In the genomic region with DNA sequence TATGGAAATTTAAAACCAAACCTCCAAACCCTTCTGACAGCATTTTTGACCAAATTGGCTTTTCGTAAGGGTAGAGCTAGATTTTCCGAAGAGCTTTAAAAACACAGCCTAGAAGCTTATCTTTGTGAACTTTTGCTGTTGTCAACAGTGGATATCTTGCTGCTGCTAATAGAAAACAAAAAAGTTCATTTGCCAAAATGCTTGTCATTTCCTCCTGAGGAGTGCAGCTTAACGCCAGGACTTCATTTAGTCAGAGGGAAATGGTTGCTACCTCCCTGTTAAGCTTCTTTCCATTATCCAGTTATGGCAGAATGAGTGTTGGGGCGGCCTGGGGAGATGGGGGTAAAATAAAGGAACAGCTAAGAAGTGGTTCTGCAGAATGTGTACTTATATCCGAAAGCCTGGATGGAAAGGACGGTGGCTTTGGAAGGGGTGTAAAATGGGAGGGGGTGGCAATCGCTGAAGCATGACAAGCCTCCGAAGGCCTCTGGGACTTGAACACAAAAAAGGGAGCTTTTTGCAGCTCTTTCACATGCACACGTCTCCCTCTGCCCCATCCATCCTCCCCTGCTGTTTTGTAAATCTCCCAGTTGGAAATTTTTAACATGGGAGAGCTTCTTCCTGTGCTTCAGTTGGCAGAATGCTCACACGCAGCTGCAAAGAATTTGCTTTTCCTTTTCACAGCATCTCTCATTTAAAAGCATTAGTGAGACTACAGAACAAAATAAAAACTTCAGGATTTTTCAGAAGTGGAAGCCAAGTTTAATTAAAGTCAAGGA, we compare ENCODE assay signal across 12 cellular contexts. TPM values are rescaled to one million over a fixed set of nuclear protein-coding genes. Genes with fewer than 3 reads are reported as not detected.
A peak's percentile ranks its signal among the peaks of the same experiment; 100 is the strongest.
DNase-seq lines count a peak whose midpoint lies in the region; ATAC-seq and TF ChIP-seq lines count a peak whose summit lies in the region.
"Had no signal": no experiment of that assay in that cellular context is flagged by ENCODE, and none has a peak within 500 bp of the region (broad histone marks: within the 10 kb centered on the region; RNA-seq: fewer than 3 reads in every experiment).

No MANE protein-coding gene starts in this region.

- TF ChIP-seq CTCF in heart left ventricle (IDR thresholded peaks at IDR 0.05) (no peak), neural crest cell (conservative IDR thresholded peaks at IDR 0.05) (no peak)

- peaks cover 4% of the 10 kb centered on the region for H3K36me3 ChIP-seq in SK-N-MC (ENCODE audit: insufficient read depth, low read length)
- no peaks in the 10 kb centered on the region for H3K36me3 ChIP-seq in heart left ventricle

- H3K36me3 Mint-ChIP-seq in neural crest cell (ENCODE audit: low read depth): no peaks in the 10 kb centered on the region
- H3K36me3 Mint-ChIP-seq: CD4-positive, CD25-positive, alpha-beta regulatory T cell had no signal

- H3K9me3 Mint-ChIP-seq in neural crest cell: no peaks in the 10 kb centered on the region
- H3K9me3 Mint-ChIP-seq: CD4-positive, CD25-positive, alpha-beta regulatory T cell; stimulated activated effector memory CD8-positive, alpha-beta T cell treated with anti-CD3 and anti-CD28 coated beads, Interleukin-12 subunit alpha, Interleukin-12 subunit beta, amount 100 ng/mL, for 72 hours had no signal

- H3K27ac ChIP-seq in SK-N-MC (peak overlapping the region; percentile 85), heart left ventricle (peak overlapping the region in 11 of 12 donors; percentile 9 to 75 (median 62))

- no peak overlapping the region for H3K4me3 Mint-ChIP-seq in neural crest cell
- H3K4me3 Mint-ChIP-seq: stimulated activated effector memory CD8-positive, alpha-beta T cell treated with anti-CD3 and anti-CD28 coated beads, Interleukin-12 subunit alpha, Interleukin-12 subunit beta, amount 100 ng/mL, for 72 hours had no signal

- peak overlapping the region; percentile 68 for H3K4me3 ChIP-seq in SK-N-MC
- H3K4me3 ChIP-seq in heart left ventricle: peak overlapping the region in 3 of 12 donors; percentile 11 to 29 (median 15)
- H3K4me3 ChIP-seq: skin epidermis had no signal

- DNase-seq in AG20443 (ENCODE audit: low spot score): peak; percentile 32
- no peak for DNase-seq in SK-N-MC (ENCODE audit: low read depth, low spot score)
- DNase-seq in heart left ventricle: no peak
- DNase-seq in neural crest cell (ENCODE audit: low read depth, low spot score): no peak
- no peak for DNase-seq in CD1c-positive myeloid dendritic cell (ENCODE audit: extremely low spot score)
- no peak for DNase-seq in DMS53 (lab: John Stamatoyannopoulos, UW)
- DNase-seq: CD4-positive, CD25-positive, alpha-beta regulatory T cell; NCI-H1105 treated with DMSO at 0.1 percent for 48 hours had no signal

- H3K4me1 Mint-ChIP-seq in neural crest cell: peaks cover 61% of the 10 kb centered on the region

- no peak overlapping the region for H3K9ac ChIP-seq in SK-N-MC (ENCODE audit: insufficient read length)

- peak overlapping the region; percentile 37 for H3K27ac Mint-ChIP-seq in neural crest cell (ENCODE audit: unreplicated experiment)
- H3K27ac Mint-ChIP-seq: stimulated activated effector memory CD8-positive, alpha-beta T cell treated with anti-CD3 and anti-CD28 coated beads, Interleukin-12 subunit alpha, Interleukin-12 subunit beta, amount 100 ng/mL, for 72 hours had no signal

- 18 to 45% (median 37%) methylated on average over 10 of the region's 10 CpGs for WGBS in heart left ventricle, 4 donors

- no peak for TF ChIP-seq POLR2A in heart left ventricle (IDR thresholded peaks at IDR 0.05)

- no peaks in the 10 kb centered on the region for H3K9me3 ChIP-seq in SK-N-MC (ENCODE audit: low read depth, low read length)
- H3K9me3 ChIP-seq in heart left ventricle: no peaks in the 10 kb centered on the region

- H3K27me3 ChIP-seq in heart left ventricle: no peaks in the 10 kb centered on the region

- ATAC-seq in heart left ventricle (peak in 2 of 4 donors; percentile 7 to 19), HG03108 (IDR thresholded peaks at IDR 0.05; ENCODE audit: unreplicated experiment) (no peak), HG03342 (IDR thresholded peaks at IDR 0.05; ENCODE audit: unreplicated experiment) (no peak)
- ATAC-seq: stimulated activated effector memory CD8-positive, alpha-beta T cell treated with anti-CD3 and anti-CD28 coated beads, Interleukin-12 subunit alpha, Interleukin-12 subunit beta, amount 100 ng/mL, for 72 hours had no signal

- peaks cover 26 to 75% (median 65%) of the 10 kb centered on the region in 12 donors for H3K4me1 ChIP-seq in heart left ventricle

- no peaks in the 10 kb centered on the region for H3K27me3 Mint-ChIP-seq in neural crest cell (ENCODE audit: low read depth)
- H3K27me3 Mint-ChIP-seq: CD4-positive, CD25-positive, alpha-beta regulatory T cell had no signal

- intact Hi-C loops in heart left ventricle (cut with DNase I): loop anchor here in 4 of 10 donors (5.0 to 10.0 kb wide), 4 partner anchors 86 to 174 kb away; no protein-coding TSS in a partner anchor

RNA-seq across cellular contexts. Expression of gene JARID2, which starts 22.4 kb away (rescaled TPM):
- total RNA-seq in heart left ventricle: 10 to 100 TPM in 3 of 9 donors, 1 to 10 TPM in 6; 6.0 to 12.2 (median 8.5) TPM
- 1 to 10 TPM; 3.5 to 4.1 TPM for polyA plus RNA-seq in heart left ventricle
- 33.9 and 34.5 TPM in 2 replicates for total RNA-seq in neural crest cell
